12 cellular contexts compared by ENCODE assay signal in the genomic region with DNA sequence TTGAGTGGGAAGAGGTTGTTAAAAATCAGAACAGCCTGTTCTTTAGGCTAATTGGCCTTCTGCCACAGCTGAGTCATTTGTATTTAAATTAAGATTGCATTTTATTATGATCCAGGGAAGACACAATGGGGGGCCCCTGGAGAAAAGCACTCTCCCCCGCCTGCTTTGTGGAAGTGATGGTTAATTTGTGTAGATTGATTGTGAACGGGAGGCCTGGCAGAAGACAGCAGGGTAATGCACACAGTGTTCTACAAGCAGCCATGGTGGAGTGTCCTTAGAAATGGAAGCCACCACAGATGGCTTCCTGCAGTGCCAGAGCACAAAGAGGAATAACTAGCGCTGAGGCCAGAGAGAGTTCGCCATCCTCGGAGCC. TPM values are rescaled to one million over a fixed set of nuclear protein-coding genes. Genes with fewer than 3 reads are reported as not detected.
DNase-seq lines count a peak whose midpoint lies in the region; ATAC-seq and TF ChIP-seq lines count a peak whose summit lies in the region.
"Had no signal": no experiment of that assay in that cellular context is flagged by ENCODE, and none has a peak within 500 bp of the region (broad histone marks: within the 10 kb centered on the region; RNA-seq: fewer than 3 reads in every experiment).

No MANE protein-coding gene starts in this region.

- H3K27ac Mint-ChIP-seq in chondrocyte (ENCODE audit: unreplicated experiment) (peak overlapping the region; percentile 58), osteocyte (ENCODE audit: unreplicated experiment) (peak overlapping the region; percentile 75)
- H3K27ac Mint-ChIP-seq: activated T-cell treated with anti-CD3 and anti-CD28 coated beads, Interleukin-2, amount 50 U/mL, for 72 hours; stimulated activated naive B cell treated with anti-CD40 and anti-IgM and Interleukin-4, amounts not matched to agents 10 μg/mL and 1 μg/mL and 100 μg/mL, for 72 hours had no signal

- H3K27me3 Mint-ChIP-seq in chondrocyte (ENCODE audit: low read depth): no peaks in the 10 kb centered on the region
- no peaks in the 10 kb centered on the region for H3K27me3 Mint-ChIP-seq in osteocyte (ENCODE audit: unreplicated experiment)

- H3K4me1 Mint-ChIP-seq in chondrocyte (ENCODE audit: low read depth) (peaks cover 43% of the 10 kb centered on the region), osteocyte (ENCODE audit: unreplicated experiment) (peaks cover 44% of the 10 kb centered on the region)

- H3K9me3 Mint-ChIP-seq in chondrocyte (ENCODE audit: low read depth) (no peaks in the 10 kb centered on the region), osteocyte (ENCODE audit: unreplicated experiment) (no peaks in the 10 kb centered on the region)
- H3K9me3 Mint-ChIP-seq: activated T-cell treated with anti-CD3 and anti-CD28 coated beads, Interleukin-2, amount 50 U/mL, for 72 hours; stimulated activated naive B cell treated with anti-CD40 and anti-IgM and Interleukin-4, amounts not matched to agents 10 μg/mL and 1 μg/mL and 100 μg/mL, for 72 hours had no signal

- H3K36me3 Mint-ChIP-seq in chondrocyte (ENCODE audit: low read depth): peaks cover 31% of the 10 kb centered on the region
- peaks cover 22% of the 10 kb centered on the region for H3K36me3 Mint-ChIP-seq in osteocyte (ENCODE audit: unreplicated experiment)
- H3K36me3 Mint-ChIP-seq: stimulated activated naive B cell treated with anti-CD40 and anti-IgM and Interleukin-4, amounts not matched to agents 10 μg/mL and 1 μg/mL and 100 μg/mL, for 72 hours had no signal

- ATAC-seq in HG03432 (IDR thresholded peaks at IDR 0.05; ENCODE audit: unreplicated experiment) (no peak), GM19328 (IDR thresholded peaks at IDR 0.05; ENCODE audit: unreplicated experiment) (no peak)
- ATAC-seq: activated T-cell treated with anti-CD3 and anti-CD28 coated beads, Interleukin-2, amount 50 U/mL, for 72 hours; stimulated activated naive B cell treated with anti-CD40 and anti-IgM and Interleukin-4, amounts not matched to agents 10 μg/mL and 1 μg/mL and 100 μg/mL, for 72 hours had no signal

- H3K4me3 Mint-ChIP-seq in chondrocyte (ENCODE audit: unreplicated experiment) (no peak overlapping the region), osteocyte (ENCODE audit: unreplicated experiment) (no peak overlapping the region)
- H3K4me3 Mint-ChIP-seq: activated T-cell treated with anti-CD3 and anti-CD28 coated beads, Interleukin-2, amount 50 U/mL, for 72 hours; stimulated activated naive B cell treated with anti-CD40 and anti-IgM and Interleukin-4, amounts not matched to agents 10 μg/mL and 1 μg/mL and 100 μg/mL, for 72 hours had no signal

- TF ChIP-seq CTCF in chondrocyte (IDR thresholded peaks at IDR 0.05) (no peak), osteocyte (IDR thresholded peaks at IDR 0.05) (no peak)

- peak; percentile 43 for DNase-seq in ELR (ENCODE audit: low read depth)
- peak; percentile 37 for DNase-seq in NCI-H1694 treated with DMSO at 0.1 percent for 48 hours (lab: John Stamatoyannopoulos, UW)
- peak; percentile 18 for DNase-seq in chondrocyte (ENCODE audit: low spot score)
- no peak for DNase-seq in osteocyte (ENCODE audit: extremely low spot score, unreplicated experiment)
- DNase-seq in activated naive CD4-positive, alpha-beta T cell treated with Interleukin-2 at 50 U/mL for 16 hours: no peak
- no peak for DNase-seq in activated CD8-positive, alpha-beta memory T cell treated with anti-CD3 and anti-CD28 coated beads, Interleukin-2, amount 50 U/mL, for 4 hours
- DNase-seq: activated T-cell treated with anti-CD3 and anti-CD28 coated beads, Interleukin-2, amount 50 U/mL, for 72 hours; cortex of kidney; NCI-H1930; stimulated activated naive B cell treated with anti-CD40 and anti-IgM and Interleukin-4, amounts not matched to agents 10 μg/mL and 1 μg/mL and 100 μg/mL, for 72 hours had no signal

RNA-seq across cellular contexts. Expression of a gene that starts 19.6 kb away (rescaled TPM):
- total RNA-seq in chondrocyte (176 to 329 TPM (median 178 TPM) in 3 replicates), osteocyte (87.9 and 93.4 TPM in 2 replicates)

Comparison
In these comparisons a context has a peak if more than half of its experiments do, and no peak if none do; other contexts are left out.
1. DNase-seq: peak in ELR (single experiment), NCI-H1694 treated with DMSO at 0.1 percent for 48 hours (single experiment) and chondrocyte (single experiment); none in osteocyte (single experiment), activated naive CD4-positive, alpha-beta T cell treated with Interleukin-2 at 50 U/mL for 16 hours (single experiment) and activated CD8-positive, alpha-beta memory T cell treated with anti-CD3 and anti-CD28 coated beads, Interleukin-2, amount 50 U/mL, for 4 hours (single experiment).